In the genomic region with DNA sequence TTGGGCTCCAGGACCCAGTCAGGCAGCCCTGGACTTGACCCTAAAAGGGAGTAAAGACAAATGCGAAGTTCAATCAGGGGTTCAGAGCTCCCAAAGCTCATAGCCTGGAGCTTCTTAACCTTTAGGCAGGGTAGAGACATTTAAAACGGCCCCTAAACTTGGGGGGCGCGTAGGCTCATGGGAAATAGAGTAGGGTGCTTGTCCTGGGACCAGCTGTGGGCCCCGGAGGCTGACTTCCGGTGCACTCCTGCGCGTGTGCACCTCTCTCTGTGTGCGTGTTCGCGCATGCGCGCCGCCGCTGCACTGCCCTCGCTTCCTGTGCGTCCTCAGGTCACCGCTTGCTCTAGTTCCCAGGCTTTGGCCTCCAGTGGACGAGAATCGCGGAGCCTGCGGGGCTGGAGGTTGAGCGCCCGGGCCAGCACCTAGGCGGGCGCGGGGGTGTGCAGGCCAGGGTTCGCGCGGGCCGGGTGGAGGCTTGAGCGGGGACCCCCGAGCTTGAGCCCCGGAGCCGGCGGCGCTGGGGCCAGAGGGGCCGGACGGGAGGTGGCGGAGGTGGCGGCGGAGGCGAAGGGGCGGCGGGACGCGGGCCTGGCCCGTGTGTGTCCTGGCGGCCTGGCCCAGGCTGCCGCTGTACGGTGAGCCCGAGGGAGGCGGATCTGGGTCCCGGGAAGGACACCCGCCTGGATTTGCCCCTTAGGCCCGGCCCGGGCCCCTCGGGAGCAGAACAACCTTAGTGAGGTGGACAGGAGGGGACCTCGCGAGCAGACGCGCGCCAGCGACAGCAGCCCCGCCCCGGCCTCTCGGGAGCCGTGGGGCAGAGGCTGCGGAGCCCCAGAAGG, we compare ENCODE assay signal across 1 cellular context.
TF ChIP-seq lines count a peak whose summit lies in the region.

A gene (plus strand): TSS at position 303 of the 839 bp plus-strand sequence. CDS start 2,217 bp downstream, outside the sequence.

TF ChIP-seq in HEK293, 187 proteins besides CTCF, POLR2A, EP300 and RAD21 (continued from another document and continues in another):
- TF ChIP-seq, protein P1, sequence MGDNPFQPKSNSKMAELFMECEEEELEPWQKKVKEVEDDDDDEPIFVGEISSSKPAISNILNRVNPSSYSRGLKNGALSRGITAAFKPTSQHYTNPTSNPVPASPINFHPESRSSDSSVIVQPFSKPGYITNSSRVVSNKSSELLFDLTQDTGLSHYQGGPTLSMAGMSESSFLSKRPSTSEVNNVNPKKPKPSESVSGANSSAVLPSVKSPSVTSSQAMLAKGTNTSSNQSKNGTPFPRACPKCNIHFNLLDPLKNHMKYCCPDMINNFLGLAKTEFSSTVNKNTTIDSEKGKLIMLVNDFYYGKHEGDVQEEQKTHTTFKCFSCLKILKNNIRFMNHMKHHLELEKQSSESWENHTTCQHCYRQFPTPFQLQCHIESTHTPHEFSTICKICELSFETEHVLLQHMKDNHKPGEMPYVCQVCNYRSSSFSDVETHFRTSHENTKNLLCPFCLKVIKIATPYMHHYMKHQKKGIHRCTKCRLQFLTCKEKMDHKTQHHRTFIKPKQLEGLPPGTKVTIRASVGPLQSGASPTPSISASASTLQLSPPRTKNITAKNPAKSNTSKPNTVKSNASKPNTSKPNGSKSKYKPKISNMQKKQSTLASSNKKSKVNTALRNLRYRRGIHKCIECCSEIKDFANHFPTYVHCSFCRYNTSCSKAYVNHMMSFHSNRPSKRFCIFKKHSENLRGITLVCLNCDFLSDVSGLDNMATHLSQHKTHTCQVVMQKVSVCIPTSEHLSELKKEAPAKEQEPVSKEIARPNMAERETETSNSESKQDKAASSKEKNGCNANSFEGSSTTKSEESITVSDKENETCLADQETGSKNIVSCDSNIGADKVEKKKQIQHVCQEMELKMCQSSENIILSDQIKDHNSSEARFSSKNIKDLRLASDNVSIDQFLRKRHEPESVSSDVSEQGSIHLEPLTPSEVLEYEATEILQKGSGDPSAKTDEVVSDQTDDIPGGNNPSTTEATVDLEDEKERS (tag by site-specific recombination; IDR thresholded peaks at IDR 0.05) = no peak
- TF ChIP-seq ZNF292 (tag by site-specific recombination; IDR thresholded peaks at IDR 0.05; ENCODE audit: borderline replicate concordance, low read depth) = no peak
- TF ChIP-seq, protein P2, sequence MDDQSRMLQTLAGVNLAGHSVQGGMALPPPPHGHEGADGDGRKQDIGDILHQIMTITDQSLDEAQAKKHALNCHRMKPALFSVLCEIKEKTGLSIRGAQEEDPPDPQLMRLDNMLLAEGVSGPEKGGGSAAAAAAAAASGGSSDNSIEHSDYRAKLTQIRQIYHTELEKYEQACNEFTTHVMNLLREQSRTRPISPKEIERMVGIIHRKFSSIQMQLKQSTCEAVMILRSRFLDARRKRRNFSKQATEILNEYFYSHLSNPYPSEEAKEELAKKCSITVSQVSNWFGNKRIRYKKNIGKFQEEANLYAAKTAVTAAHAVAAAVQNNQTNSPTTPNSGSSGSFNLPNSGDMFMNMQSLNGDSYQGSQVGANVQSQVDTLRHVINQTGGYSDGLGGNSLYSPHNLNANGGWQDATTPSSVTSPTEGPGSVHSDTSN (CRISPR knock-in tag; IDR thresholded peaks at IDR 0.05) = peak; percentile 54; the same call in 1 of the 2 replicates
- no peak for TF ChIP-seq ZNF214 (tag by site-specific recombination; IDR thresholded peaks at IDR 0.05; ENCODE audit: borderline replicate concordance)
- TF ChIP-seq, protein P3, sequence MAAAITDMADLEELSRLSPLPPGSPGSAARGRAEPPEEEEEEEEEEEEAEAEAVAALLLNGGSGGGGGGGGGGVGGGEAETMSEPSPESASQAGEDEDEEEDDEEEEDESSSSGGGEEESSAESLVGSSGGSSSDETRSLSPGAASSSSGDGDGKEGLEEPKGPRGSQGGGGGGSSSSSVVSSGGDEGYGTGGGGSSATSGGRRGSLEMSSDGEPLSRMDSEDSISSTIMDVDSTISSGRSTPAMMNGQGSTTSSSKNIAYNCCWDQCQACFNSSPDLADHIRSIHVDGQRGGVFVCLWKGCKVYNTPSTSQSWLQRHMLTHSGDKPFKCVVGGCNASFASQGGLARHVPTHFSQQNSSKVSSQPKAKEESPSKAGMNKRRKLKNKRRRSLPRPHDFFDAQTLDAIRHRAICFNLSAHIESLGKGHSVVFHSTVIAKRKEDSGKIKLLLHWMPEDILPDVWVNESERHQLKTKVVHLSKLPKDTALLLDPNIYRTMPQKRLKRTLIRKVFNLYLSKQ (tag by site-specific recombination; IDR thresholded peaks at IDR 0.05; ENCODE audit: borderline replicate concordance) = no peak
- no peak for TF ChIP-seq ZNF555 (tag by site-specific recombination; conservative IDR thresholded peaks at IDR 0.05)
- TF ChIP-seq ZNF174 (tag by site-specific recombination; IDR thresholded peaks at IDR 0.05) = no peak
- TF ChIP-seq ZXDB (tag by site-specific recombination; IDR thresholded peaks at IDR 0.05) = 0 out of 2 replicates have a peak, but pooled peaks have one; percentile 35
- no peak for TF ChIP-seq ZNF23 (tag by site-specific recombination; IDR thresholded peaks at IDR 0.05; ENCODE audit: borderline replicate concordance)
- no peak for TF ChIP-seq ZNF777 (tag by site-specific recombination; IDR thresholded peaks at IDR 0.05; ENCODE audit: borderline replicate concordance)
- TF ChIP-seq, protein P4, sequence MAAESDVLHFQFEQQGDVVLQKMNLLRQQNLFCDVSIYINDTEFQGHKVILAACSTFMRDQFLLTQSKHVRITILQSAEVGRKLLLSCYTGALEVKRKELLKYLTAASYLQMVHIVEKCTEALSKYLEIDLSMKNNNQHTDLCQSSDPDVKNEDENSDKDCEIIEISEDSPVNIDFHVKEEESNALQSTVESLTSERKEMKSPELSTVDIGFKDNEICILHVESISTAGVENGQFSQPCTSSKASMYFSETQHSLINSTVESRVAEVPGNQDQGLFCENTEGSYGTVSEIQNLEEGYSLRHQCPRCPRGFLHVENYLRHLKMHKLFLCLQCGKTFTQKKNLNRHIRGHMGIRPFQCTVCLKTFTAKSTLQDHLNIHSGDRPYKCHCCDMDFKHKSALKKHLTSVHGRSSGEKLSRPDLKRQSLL (tag by site-specific recombination; IDR thresholded peaks at IDR 0.05) = no peak
- TF ChIP-seq ZNF37A (tag by site-specific recombination; IDR thresholded peaks at IDR 0.05) = no peak
- TF ChIP-seq, protein P5, sequence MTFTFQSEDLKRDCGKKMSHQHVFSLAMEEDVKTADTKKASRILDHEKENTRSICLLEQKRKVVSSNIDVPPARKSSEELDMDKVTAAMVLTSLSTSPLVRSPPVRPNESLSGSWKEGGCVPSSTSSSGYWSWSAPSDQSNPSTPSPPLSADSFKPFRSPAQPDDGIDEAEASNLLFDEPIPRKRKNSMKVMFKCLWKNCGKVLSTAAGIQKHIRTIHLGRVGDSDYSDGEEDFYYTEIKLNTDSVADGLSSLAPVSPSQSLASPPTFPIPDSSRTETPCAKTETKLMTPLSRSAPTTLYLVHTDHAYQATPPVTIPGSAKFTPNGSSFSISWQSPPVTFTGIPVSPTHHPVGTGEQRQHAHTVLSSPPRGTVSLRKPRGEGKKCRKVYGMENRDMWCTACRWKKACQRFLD (tag by site-specific recombination; IDR thresholded peaks at IDR 0.05) = no peak
- TF ChIP-seq, protein P6, sequence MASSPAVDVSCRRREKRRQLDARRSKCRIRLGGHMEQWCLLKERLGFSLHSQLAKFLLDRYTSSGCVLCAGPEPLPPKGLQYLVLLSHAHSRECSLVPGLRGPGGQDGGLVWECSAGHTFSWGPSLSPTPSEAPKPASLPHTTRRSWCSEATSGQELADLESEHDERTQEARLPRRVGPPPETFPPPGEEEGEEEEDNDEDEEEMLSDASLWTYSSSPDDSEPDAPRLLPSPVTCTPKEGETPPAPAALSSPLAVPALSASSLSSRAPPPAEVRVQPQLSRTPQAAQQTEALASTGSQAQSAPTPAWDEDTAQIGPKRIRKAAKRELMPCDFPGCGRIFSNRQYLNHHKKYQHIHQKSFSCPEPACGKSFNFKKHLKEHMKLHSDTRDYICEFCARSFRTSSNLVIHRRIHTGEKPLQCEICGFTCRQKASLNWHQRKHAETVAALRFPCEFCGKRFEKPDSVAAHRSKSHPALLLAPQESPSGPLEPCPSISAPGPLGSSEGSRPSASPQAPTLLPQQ (tag by site-specific recombination; IDR thresholded peaks at IDR 0.05) = peak; percentile 100
- TF ChIP-seq ZNF157 (tag by site-specific recombination; IDR thresholded peaks at IDR 0.05) = no peak
- TF ChIP-seq, protein P7, sequence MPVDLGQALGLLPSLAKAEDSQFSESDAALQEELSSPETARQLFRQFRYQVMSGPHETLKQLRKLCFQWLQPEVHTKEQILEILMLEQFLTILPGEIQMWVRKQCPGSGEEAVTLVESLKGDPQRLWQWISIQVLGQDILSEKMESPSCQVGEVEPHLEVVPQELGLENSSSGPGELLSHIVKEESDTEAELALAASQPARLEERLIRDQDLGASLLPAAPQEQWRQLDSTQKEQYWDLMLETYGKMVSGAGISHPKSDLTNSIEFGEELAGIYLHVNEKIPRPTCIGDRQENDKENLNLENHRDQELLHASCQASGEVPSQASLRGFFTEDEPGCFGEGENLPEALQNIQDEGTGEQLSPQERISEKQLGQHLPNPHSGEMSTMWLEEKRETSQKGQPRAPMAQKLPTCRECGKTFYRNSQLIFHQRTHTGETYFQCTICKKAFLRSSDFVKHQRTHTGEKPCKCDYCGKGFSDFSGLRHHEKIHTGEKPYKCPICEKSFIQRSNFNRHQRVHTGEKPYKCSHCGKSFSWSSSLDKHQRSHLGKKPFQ (tag by site-specific recombination; IDR thresholded peaks at IDR 0.05) = no peak
- TF ChIP-seq ZFP37 (tag by site-specific recombination; IDR thresholded peaks at IDR 0.05) = no peak
- TF ChIP-seq ZNF239 (tag by site-specific recombination; IDR thresholded peaks at IDR 0.05) = no peak
- TF ChIP-seq YY1 (tag by site-specific recombination; IDR thresholded peaks at IDR 0.05) = no peak
- no peak for TF ChIP-seq ZBTB17 (tag by site-specific recombination; IDR thresholded peaks at IDR 0.05)
- TF ChIP-seq ZIC2 (tag by site-specific recombination; IDR thresholded peaks at IDR 0.05) = no peak
- TF ChIP-seq ZNF548 (tag by site-specific recombination; IDR thresholded peaks at IDR 0.05) = no peak
- TF ChIP-seq, protein P8, sequence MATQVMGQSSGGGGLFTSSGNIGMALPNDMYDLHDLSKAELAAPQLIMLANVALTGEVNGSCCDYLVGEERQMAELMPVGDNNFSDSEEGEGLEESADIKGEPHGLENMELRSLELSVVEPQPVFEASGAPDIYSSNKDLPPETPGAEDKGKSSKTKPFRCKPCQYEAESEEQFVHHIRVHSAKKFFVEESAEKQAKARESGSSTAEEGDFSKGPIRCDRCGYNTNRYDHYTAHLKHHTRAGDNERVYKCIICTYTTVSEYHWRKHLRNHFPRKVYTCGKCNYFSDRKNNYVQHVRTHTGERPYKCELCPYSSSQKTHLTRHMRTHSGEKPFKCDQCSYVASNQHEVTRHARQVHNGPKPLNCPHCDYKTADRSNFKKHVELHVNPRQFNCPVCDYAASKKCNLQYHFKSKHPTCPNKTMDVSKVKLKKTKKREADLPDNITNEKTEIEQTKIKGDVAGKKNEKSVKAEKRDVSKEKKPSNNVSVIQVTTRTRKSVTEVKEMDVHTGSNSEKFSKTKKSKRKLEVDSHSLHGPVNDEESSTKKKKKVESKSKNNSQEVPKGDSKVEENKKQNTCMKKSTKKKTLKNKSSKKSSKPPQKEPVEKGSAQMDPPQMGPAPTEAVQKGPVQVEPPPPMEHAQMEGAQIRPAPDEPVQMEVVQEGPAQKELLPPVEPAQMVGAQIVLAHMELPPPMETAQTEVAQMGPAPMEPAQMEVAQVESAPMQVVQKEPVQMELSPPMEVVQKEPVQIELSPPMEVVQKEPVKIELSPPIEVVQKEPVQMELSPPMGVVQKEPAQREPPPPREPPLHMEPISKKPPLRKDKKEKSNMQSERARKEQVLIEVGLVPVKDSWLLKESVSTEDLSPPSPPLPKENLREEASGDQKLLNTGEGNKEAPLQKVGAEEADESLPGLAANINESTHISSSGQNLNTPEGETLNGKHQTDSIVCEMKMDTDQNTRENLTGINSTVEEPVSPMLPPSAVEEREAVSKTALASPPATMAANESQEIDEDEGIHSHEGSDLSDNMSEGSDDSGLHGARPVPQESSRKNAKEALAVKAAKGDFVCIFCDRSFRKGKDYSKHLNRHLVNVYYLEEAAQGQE (tag by site-specific recombination; IDR thresholded peaks at IDR 0.05) = no peak
- no peak for TF ChIP-seq ZNF223 (tag by site-specific recombination; IDR thresholded peaks at IDR 0.05)
- no peak for TF ChIP-seq GFI1B (tag by site-specific recombination; IDR thresholded peaks at IDR 0.05)
- no peak for TF ChIP-seq ZFHX2 (tag by site-specific recombination; conservative IDR thresholded peaks at IDR 0.05)
- TF ChIP-seq, protein P9, sequence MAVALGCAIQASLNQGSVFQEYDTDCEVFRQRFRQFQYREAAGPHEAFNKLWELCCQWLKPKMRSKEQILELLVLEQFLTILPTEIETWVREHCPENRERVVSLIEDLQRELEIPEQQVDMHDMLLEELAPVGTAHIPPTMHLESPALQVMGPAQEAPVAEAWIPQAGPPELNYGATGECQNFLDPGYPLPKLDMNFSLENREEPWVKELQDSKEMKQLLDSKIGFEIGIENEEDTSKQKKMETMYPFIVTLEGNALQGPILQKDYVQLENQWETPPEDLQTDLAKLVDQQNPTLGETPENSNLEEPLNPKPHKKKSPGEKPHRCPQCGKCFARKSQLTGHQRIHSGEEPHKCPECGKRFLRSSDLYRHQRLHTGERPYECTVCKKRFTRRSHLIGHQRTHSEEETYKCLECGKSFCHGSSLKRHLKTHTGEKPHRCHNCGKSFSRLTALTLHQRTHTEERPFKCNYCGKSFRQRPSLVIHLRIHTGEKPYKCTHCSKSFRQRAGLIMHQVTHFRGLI (tag by site-specific recombination; IDR thresholded peaks at IDR 0.05) = no peak
- TF ChIP-seq, protein P10, sequence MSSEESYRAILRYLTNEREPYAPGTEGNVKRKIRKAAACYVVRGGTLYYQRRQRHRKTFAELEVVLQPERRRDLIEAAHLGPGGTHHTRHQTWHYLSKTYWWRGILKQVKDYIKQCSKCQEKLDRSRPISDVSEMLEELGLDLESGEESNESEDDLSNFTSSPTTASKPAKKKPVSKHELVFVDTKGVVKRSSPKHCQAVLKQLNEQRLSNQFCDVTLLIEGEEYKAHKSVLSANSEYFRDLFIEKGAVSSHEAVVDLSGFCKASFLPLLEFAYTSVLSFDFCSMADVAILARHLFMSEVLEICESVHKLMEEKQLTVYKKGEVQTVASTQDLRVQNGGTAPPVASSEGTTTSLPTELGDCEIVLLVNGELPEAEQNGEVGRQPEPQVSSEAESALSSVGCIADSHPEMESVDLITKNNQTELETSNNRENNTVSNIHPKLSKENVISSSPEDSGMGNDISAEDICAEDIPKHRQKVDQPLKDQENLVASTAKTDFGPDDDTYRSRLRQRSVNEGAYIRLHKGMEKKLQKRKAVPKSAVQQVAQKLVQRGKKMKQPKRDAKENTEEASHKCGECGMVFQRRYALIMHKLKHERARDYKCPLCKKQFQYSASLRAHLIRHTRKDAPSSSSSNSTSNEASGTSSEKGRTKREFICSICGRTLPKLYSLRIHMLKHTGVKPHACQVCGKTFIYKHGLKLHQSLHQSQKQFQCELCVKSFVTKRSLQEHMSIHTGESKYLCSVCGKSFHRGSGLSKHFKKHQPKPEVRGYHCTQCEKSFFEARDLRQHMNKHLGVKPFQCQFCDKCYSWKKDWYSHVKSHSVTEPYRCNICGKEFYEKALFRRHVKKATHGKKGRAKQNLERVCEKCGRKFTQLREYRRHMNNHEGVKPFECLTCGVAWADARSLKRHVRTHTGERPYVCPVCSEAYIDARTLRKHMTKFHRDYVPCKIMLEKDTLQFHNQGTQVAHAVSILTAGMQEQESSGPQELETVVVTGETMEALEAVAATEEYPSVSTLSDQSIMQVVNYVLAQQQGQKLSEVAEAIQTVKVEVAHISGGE (tag by site-specific recombination; conservative IDR thresholded peaks at IDR 0.05; ENCODE audit: low read depth) = peak; percentile 86
- TF ChIP-seq SCRT2 (tag by site-specific recombination; IDR thresholded peaks at IDR 0.05) = no peak
- TF ChIP-seq KLF16 (tag by site-specific recombination; IDR thresholded peaks at IDR 0.05) = no peak
- TF ChIP-seq ZNF529 (tag by site-specific recombination; IDR thresholded peaks at IDR 0.05; ENCODE audit: insufficient replicate concordance) = no peak
